Comparison of ENCODE assay signal across 1 cellular context in the genomic region with DNA sequence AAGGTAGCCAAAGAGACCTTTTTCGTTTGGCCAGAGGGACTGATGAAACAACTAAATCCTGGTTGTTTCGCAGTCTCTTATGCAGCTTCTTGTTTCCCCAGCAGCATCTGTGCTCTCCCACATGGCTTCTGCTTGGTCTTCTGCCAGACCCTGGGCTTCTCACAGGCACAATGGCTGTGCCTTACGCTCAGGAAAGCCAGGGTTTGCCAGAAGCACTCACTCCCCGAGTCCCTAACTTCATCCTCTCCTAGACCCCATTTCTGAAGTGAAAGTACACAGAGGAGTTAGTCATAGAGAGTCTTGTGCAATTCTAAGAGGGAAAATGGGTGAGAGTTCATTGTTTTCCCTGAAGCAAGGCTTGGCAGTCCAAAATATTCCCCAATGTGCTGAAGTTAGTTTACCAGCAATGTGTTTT.
TF ChIP-seq lines count a peak whose summit lies in the region.

No MANE protein-coding gene starts in this region.

TF ChIP-seq in H1, 55 proteins besides CTCF, POLR2A, EP300 and RAD21 (continued from another document):
- TF ChIP-seq YY1 (IDR thresholded peaks at IDR 0.05; ENCODE audit: low read depth, low read length) (no peak), CHD7 (IDR thresholded peaks at IDR 0.05; ENCODE audit: insufficient replicate concordance, low read length) (no peak), SIN3A (conservative IDR thresholded peaks at IDR 0.05 in 1 of 2, IDR thresholded peaks at IDR 0.05 in 1 of 2; ENCODE audit: low read depth in 1 of 2, low read length in 2 of 2) (no peak), EZH2 (IDR thresholded peaks at IDR 0.05; ENCODE audit: low read depth, low read length, severe bottlenecking) (no peak), TEAD4 (IDR thresholded peaks at IDR 0.05; ENCODE audit: low read depth, low read length) (no peak), KDM4A (IDR thresholded peaks at IDR 0.05; ENCODE audit: low read depth, low read length, severe bottlenecking) (no peak), KDM1A (IDR thresholded peaks at IDR 0.05; ENCODE audit: borderline replicate concordance, low read length) (no peak), KDM5A (IDR thresholded peaks at IDR 0.05; ENCODE audit: low read length) (no peak)
